ENCODE assay signal across 1 cellular context in the genomic region with DNA sequence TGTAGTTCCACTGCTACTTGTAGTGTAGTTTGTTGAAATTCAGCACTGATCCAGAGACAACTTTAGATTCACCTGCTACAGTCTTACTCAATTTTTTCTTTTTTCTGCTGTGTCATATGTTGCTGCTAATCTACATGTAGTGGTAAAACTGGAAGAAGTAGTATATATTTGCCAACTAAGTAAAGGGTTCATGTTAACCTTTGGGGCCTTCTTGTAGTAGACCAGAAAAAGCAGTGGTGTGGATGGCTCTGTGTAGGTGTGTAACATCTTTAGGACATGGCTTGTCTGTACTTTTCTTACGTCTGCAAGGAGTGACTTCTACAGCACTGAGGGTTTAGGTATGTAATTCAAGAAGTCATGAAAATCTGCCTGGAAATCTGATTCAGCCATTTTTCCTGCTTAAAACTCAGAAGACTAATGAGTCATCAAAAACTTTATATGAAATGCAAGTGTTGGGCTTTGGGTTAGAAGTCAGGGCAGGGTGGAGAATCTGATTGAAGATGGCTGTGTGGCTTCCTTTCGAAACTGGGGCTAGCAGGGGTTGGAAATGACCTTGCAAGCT.
TF ChIP-seq lines count a peak whose summit lies in the region.

No MANE protein-coding gene starts in this region.

TF ChIP-seq in K562, 482 proteins besides CTCF, POLR2A, EP300 and RAD21:
- no peak for TF ChIP-seq MTA3 (IDR thresholded peaks at IDR 0.05; ENCODE audit: borderline replicate concordance)
- peak; percentile 51 for TF ChIP-seq MAFG (tag; conservative IDR thresholded peaks at IDR 0.05)
- TF ChIP-seq C11orf30 (IDR thresholded peaks at IDR 0.05; ENCODE audit: low read depth): peak; percentile 26; the same call in 1 of the 2 replicates
- no peak for TF ChIP-seq ZKSCAN1 (IDR thresholded peaks at IDR 0.05; ENCODE audit: low read depth, low read length)
- TF ChIP-seq ATF2 (CRISPR knock-in tag; IDR thresholded peaks at IDR 0.05): no peak
- TF ChIP-seq ZNF79 (CRISPR knock-in tag; IDR thresholded peaks at IDR 0.05; ENCODE audit: low read depth): no peak
- no peak for TF ChIP-seq EWSR1 (IDR thresholded peaks at IDR 0.05; ENCODE audit: borderline replicate concordance, low read depth, partially characterized antibody)
- no peak for TF ChIP-seq FOS (IDR thresholded peaks at IDR 0.05; ENCODE audit: extremely low read depth, insufficient read length)
- TF ChIP-seq ZNF316 (IDR thresholded peaks at IDR 0.05): peak; percentile 69
- TF ChIP-seq RBM22 (IDR thresholded peaks at IDR 0.05; ENCODE audit: low read depth, low read length, poor library complexity, severe bottlenecking): no peak
- no peak for TF ChIP-seq CHD4 (IDR thresholded peaks at IDR 0.05; ENCODE audit: insufficient read depth, insufficient replicate concordance, low read depth, low read length, poor library complexity, severe bottlenecking)
TF ChIP-seq in K562: peak in this region for 3.
